In genomic region chr6:35089935-35090505, GRCh38 we compare ENCODE assay signal across 16 cellular contexts. TPM values are rescaled to one million over a fixed set of nuclear protein-coding genes. Genes with fewer than 3 reads are reported as not detected.
DNase-seq lines count a peak whose midpoint lies in the region; ATAC-seq, FAIRE-seq and TF ChIP-seq lines count a peak whose summit lies in the region.
"Had no signal": no experiment of that assay in that cellular context is flagged by ENCODE, and none has a peak within 500 bp of the region (broad histone marks: within the 10 kb centered on the region; RNA-seq: fewer than 3 reads in every experiment).

No MANE protein-coding gene starts in this region.

- no peaks in the 10 kb centered on the region for H3K79me2 ChIP-seq in hepatocyte

- H3K4me3 Mint-ChIP-seq in MCF 10A (ENCODE audit: unreplicated experiment), result no peak overlapping the region
- no peak overlapping the region for H3K4me3 Mint-ChIP-seq in activated CD8-positive, alpha-beta T cell treated with anti-CD3 and anti-CD28 coated beads for 36 hours

- no peaks in the 10 kb centered on the region for H3K9me3 Mint-ChIP-seq in MCF 10A (ENCODE audit: unreplicated experiment)
- no peaks in the 10 kb centered on the region for H3K9me3 Mint-ChIP-seq in activated CD8-positive, alpha-beta T cell treated with anti-CD3 and anti-CD28 coated beads for 36 hours

- no peak for TF ChIP-seq POLR2A in breast epithelium (IDR thresholded peaks at IDR 0.05)

- H4K20me1 ChIP-seq in hepatocyte (ENCODE audit: insufficient read depth, poor library complexity, severe bottlenecking), result no peaks in the 10 kb centered on the region
- H4K20me1 ChIP-seq: BLaER1 had no signal

- peaks cover 23% of the 10 kb centered on the region for H3K36me3 Mint-ChIP-seq in MCF 10A (ENCODE audit: insufficient read depth, unreplicated experiment)
- peaks cover 2% of the 10 kb centered on the region for H3K36me3 Mint-ChIP-seq in activated CD8-positive, alpha-beta T cell treated with anti-CD3 and anti-CD28 coated beads for 36 hours (ENCODE audit: low read depth)

- no TSS peak for BruUV-seq in MCF 10A (replicated peaks; lab: Mats Ljungman, UMichigan)

- no peak overlapping the region for H3K27ac Mint-ChIP-seq in MCF 10A (ENCODE audit: low read depth, unreplicated experiment)
- H3K27ac Mint-ChIP-seq in activated CD8-positive, alpha-beta T cell treated with anti-CD3 and anti-CD28 coated beads for 36 hours, result no peak overlapping the region

- H3K36me3 ChIP-seq in breast epithelium, result no peaks in the 10 kb centered on the region
- H3K36me3 ChIP-seq in hepatocyte (replicated peaks; ENCODE audit: insufficient read depth, low read depth), result no peaks in the 10 kb centered on the region

- no peaks in the 10 kb centered on the region for H3K9me2 ChIP-seq in hepatocyte (replicated peaks; ENCODE audit: insufficient read depth)

- DNase-seq in breast epithelium (ENCODE audit: low spot score in 2 of 2) (peak in 1 of 2 donors; percentile 64), MCF 10A (ENCODE audit: unreplicated experiment) (no peak), hepatocyte (ENCODE audit: low spot score) (peak; percentile 32), urothelium cell line (ENCODE audit: low spot score) (peak; percentile 54), foreskin melanocyte (no peak)
- peak; percentile 5 for DNase-seq in activated CD8-positive, alpha-beta T cell treated with anti-CD3 and anti-CD28 coated beads for 36 hours
- DNase-seq: activated CD4-positive, alpha-beta T cell treated with anti-CD3 and anti-CD28 coated beads, Interleukin-2, amount 50 U/mL, for 4 hours; NCI-H1092 treated with DMSO at 0.1 percent for 48 hours had no signal

- H2AFZ ChIP-seq in hepatocyte, result no peak overlapping the region

- POLR2A ChIA-PET in MCF 10A (lab: Yijun Ruan, JAX), result no interaction called here
- POLR2A ChIA-PET in activated CD8-positive, alpha-beta T cell treated with anti-CD3 and anti-CD28 coated beads for 36 hours (lab: Charles Lee), result no interaction called here

- TF ChIP-seq CTCF in breast epithelium (IDR thresholded peaks at IDR 0.05) (no peak), MCF 10A (IDR thresholded peaks at IDR 0.05; ENCODE audit: unreplicated experiment) (no peak), hepatocyte (IDR thresholded peaks at IDR 0.05; ENCODE audit: poor library complexity) (no peak)
- TF ChIP-seq CTCF in activated CD8-positive, alpha-beta T cell treated with anti-CD3 and anti-CD28 coated beads for 36 hours (IDR thresholded peaks at IDR 0.05), result no peak

- 92% methylated on average over 15 of the region's 15 CpGs for WGBS in hepatocyte (ENCODE audit: low lambda C conversion rate, missing lambda C conversion rate)

- H3K27me3 Mint-ChIP-seq in MCF 10A (ENCODE audit: insufficient read depth, unreplicated experiment), result no peaks in the 10 kb centered on the region
- H3K27me3 Mint-ChIP-seq in activated CD8-positive, alpha-beta T cell treated with anti-CD3 and anti-CD28 coated beads for 36 hours, result no peaks in the 10 kb centered on the region

- intact Hi-C loops in breast epithelium (cut with DNase I; ENCODE audit: low total_unique reads) (no loop called here), MCF 10A (cut with micrococcal nuclease) (no loop called here)
- intact Hi-C loops in activated CD8-positive, alpha-beta T cell treated with anti-CD3 and anti-CD28 coated beads for 36 hours (cut with micrococcal nuclease), result no loop called here

- no peak overlapping the region for H3K4me2 ChIP-seq in hepatocyte

- H3K9me3 ChIP-seq in breast epithelium (no peaks in the 10 kb centered on the region), hepatocyte (ENCODE audit: low read depth) (no peaks in the 10 kb centered on the region)
- H3K9me3 ChIP-seq: BLaER1 had no signal

- H3K27ac ChIP-seq in breast epithelium, result peak overlapping the region; percentile 72 to 86
- peak overlapping the region; percentile 57 for H3K27ac ChIP-seq in hepatocyte
- H3K27ac ChIP-seq: BLaER1 had no signal

- H3K4me3 ChIP-seq in breast epithelium (no peak overlapping the region), hepatocyte (no peak overlapping the region)
- H3K4me3 ChIP-seq: BLaER1 had no signal

- no peaks in the 10 kb centered on the region for H3K27me3 ChIP-seq in breast epithelium
- no peaks in the 10 kb centered on the region for H3K27me3 ChIP-seq in hepatocyte
- H3K27me3 ChIP-seq: BLaER1 had no signal

- no peak for FAIRE-seq in urothelium cell line (lab: Jason Lieb, UNC)
- FAIRE-seq: colon, GM18507, islet of Langerhans had no signal

- no peak for ATAC-seq in activated CD8-positive, alpha-beta T cell treated with anti-CD3 and anti-CD28 coated beads for 36 hours
- ATAC-seq in GM21381 (IDR thresholded peaks at IDR 0.05; ENCODE audit: unreplicated experiment) (no peak), GM19324 (IDR thresholded peaks at IDR 0.05; ENCODE audit: low FRiP score, unreplicated experiment) (no peak)
- ATAC-seq: Panc1 had no signal

- H3K4me1 ChIP-seq in breast epithelium (peaks cover 0 to 4% of the 10 kb centered on the region in 2 donors), hepatocyte (ENCODE audit: insufficient read depth) (peaks cover 50% of the 10 kb centered on the region)

- CTCF ChIA-PET in MCF 10A (lab: Yijun Ruan, JAX), result interaction anchor here (0.6 kb wide), 1 partner anchor 152 kb away, joined by 3 read pairs; no protein-coding TSS in a partner anchor
- CTCF ChIA-PET in activated CD8-positive, alpha-beta T cell treated with anti-CD3 and anti-CD28 coated beads for 36 hours (lab: Charles Lee), result interaction anchor here (0.8 to 3.6 kb wide), 3 partner anchors 50 to 115 kb away, joined by 3 to 10 read pairs (median 3); no protein-coding TSS in a partner anchor

- H3K4me1 Mint-ChIP-seq in MCF 10A (ENCODE audit: insufficient read depth, unreplicated experiment), result peaks cover 4% of the 10 kb centered on the region
- H3K4me1 Mint-ChIP-seq in activated CD8-positive, alpha-beta T cell treated with anti-CD3 and anti-CD28 coated beads for 36 hours (ENCODE audit: low read depth), result no peaks in the 10 kb centered on the region

RNA-seq across cellular contexts. Expression of gene TCP11, which starts 51.1 kb away (rescaled TPM):
- total RNA-seq in breast epithelium (under 1 TPM in 2 of 3 donors, not detected in 1; 0.32 to 0.66 TPM), MCF 10A (2022) (not detected in 2 replicates), hepatocyte (not detected in 2 replicates)
- total RNA-seq in activated CD8-positive, alpha-beta T cell treated with anti-CD3 and anti-CD28 coated beads for 36 hours, result not detected
- not detected in 2 replicates for polyA plus RNA-seq in hepatocyte
- total RNA-seq: skeletal muscle tissue had no signal

Comparison
In these comparisons a context has a peak if more than half of its experiments do, and no peak if none do; other contexts are left out.
1. DNase-seq: peak in activated CD8-positive, alpha-beta T cell treated with anti-CD3 and anti-CD28 coated beads for 36 hours (single experiment), hepatocyte (single experiment) and urothelium cell line (single experiment); none in MCF 10A (single experiment) and foreskin melanocyte (single experiment).